Comparison of ENCODE assay signal across 9 cellular contexts in the genomic region with DNA sequence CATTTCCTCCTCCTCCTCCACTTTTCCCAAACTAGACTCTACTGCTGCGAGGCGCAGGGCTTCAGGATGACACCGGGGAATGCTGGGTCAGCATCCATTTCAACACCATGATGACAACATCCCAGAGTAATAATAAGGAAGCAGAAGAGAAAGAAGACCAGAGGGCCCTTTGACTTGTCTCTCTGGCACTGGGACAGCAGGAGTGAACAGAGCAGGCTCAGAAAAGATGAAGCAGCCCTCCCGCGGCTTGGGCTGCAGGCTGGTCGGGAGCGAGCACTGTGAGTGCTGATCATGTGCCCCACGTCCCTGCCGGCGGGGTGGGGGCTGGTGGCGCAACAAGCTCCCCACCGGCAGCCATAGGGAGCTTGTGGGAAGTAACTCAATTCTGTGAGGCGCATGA. TPM values are rescaled to one million over a fixed set of nuclear protein-coding genes. Genes with fewer than 3 reads are reported as not detected.
DNase-seq lines count a peak whose midpoint lies in the region; ATAC-seq and TF ChIP-seq lines count a peak whose summit lies in the region.
"Had no signal": no experiment of that assay in that cellular context is flagged by ENCODE, and none has a peak within 500 bp of the region (broad histone marks: within the 10 kb centered on the region; RNA-seq: fewer than 3 reads in every experiment).

No MANE protein-coding gene starts in this region.

- peaks cover 36% of the 10 kb centered on the region for H3K4me1 Mint-ChIP-seq in chondrocyte (ENCODE audit: low read depth)

- H3K9me3 ChIP-seq in Peyer's patch = no peaks in the 10 kb centered on the region
- H3K9me3 ChIP-seq in liver (ENCODE audit: control insufficient read depth in 4 of 4, low read length in 3 of 4) = no peaks in the 10 kb centered on the region

- H3K4me1 ChIP-seq in Peyer's patch (peaks cover 0 to 77% (median 25%) of the 10 kb centered on the region in 4 donors), liver (ENCODE audit: control insufficient read depth in 4 of 4, insufficient read depth in 4 of 4, low read length in 3 of 4) (peaks cover 4 to 41% (median 25%) of the 10 kb centered on the region in 4 donors)

- DNase-seq in Peyer's patch (peak in 1 of 3 donors; percentile 70), chondrocyte (ENCODE audit: low spot score) (no peak), substantia nigra (lab: John Stamatoyannopoulos, UW) (peak in 47 of 49 donors; percentile 20 to 85 (median 73)), NOMO-1 (lab: John Stamatoyannopoulos, UW; ENCODE audit: unreplicated experiment in 2 of 2) (no peak)
- no peak for DNase-seq in stimulated activated naive CD4-positive, alpha-beta T cell (lab: John Stamatoyannopoulos, UW)
- DNase-seq: SHP77; stimulated activated CD4-positive, alpha-beta T cell treated with anti-CD3 and anti-CD28 coated beads, Interleukin-2, amount 100 ng/mL, for 24 hours had no signal

- H3K27ac ChIP-seq in Peyer's patch (peak overlapping the region; percentile 48 to 70 (median 67)), liver (ENCODE audit: low read depth in 1 of 2, low read length in 2 of 2) (peak overlapping the region; percentile 28 to 43), substantia nigra (ENCODE audit: low read depth, low read length, poor library complexity, severe bottlenecking) (peak overlapping the region; percentile 88)

- H3K36me3 Mint-ChIP-seq in chondrocyte (ENCODE audit: low read depth) = peaks cover 3% of the 10 kb centered on the region

- TF ChIP-seq POLR2A in Peyer's patch (IDR thresholded peaks at IDR 0.05) = no peak

- H3K4me3 Mint-ChIP-seq in chondrocyte (ENCODE audit: unreplicated experiment) = no peak overlapping the region

- H3K4me3 ChIP-seq in Peyer's patch (no peak overlapping the region), liver (ENCODE audit: low read depth in 1 of 3, low read length in 3 of 3) (no peak overlapping the region)

- H3K27me3 ChIP-seq in Peyer's patch = no peaks in the 10 kb centered on the region
- H3K27me3 ChIP-seq in liver (ENCODE audit: control insufficient read depth in 4 of 4, insufficient read depth in 4 of 4, low read length in 3 of 4) = no peaks in the 10 kb centered on the region

- WGBS in liver = 76% methylated on average over 13 of the region's 13 CpGs

- no peak for ATAC-seq in GM18519 (IDR thresholded peaks at IDR 0.05; ENCODE audit: low FRiP score, unreplicated experiment)

- H3K27me3 Mint-ChIP-seq in chondrocyte (ENCODE audit: low read depth) = no peaks in the 10 kb centered on the region

- TF ChIP-seq RAD21 in liver (IDR thresholded peaks at IDR 0.05) = no peak

- no peak for TF ChIP-seq CTCF in Peyer's patch (IDR thresholded peaks at IDR 0.05)
- no peak for TF ChIP-seq CTCF in chondrocyte (IDR thresholded peaks at IDR 0.05)
- no peak for TF ChIP-seq CTCF in liver (IDR thresholded peaks at IDR 0.05; ENCODE audit: low read depth, low read length, missing input control)

- no peaks in the 10 kb centered on the region for H3K9me3 Mint-ChIP-seq in chondrocyte (ENCODE audit: low read depth)

- H3K9ac ChIP-seq in liver (ENCODE audit: low read depth in 1 of 2, low read length in 2 of 2) = no peak overlapping the region

- H3K27ac Mint-ChIP-seq in chondrocyte (ENCODE audit: unreplicated experiment) = peak overlapping the region; percentile 74

- peaks cover 0 to 11% (median 0%) of the 10 kb centered on the region in 3 donors for H3K36me3 ChIP-seq in Peyer's patch
- H3K36me3 ChIP-seq in liver (ENCODE audit: control insufficient read depth in 4 of 4, insufficient read depth in 3 of 4, low read depth in 1 of 4, low read length in 3 of 4) = peaks cover 0 to 4% (median 0%) of the 10 kb centered on the region in 4 donors

TF ChIP-seq in liver, 16 proteins besides CTCF, POLR2A, EP300 and RAD21:
- TF ChIP-seq, protein P1, sequence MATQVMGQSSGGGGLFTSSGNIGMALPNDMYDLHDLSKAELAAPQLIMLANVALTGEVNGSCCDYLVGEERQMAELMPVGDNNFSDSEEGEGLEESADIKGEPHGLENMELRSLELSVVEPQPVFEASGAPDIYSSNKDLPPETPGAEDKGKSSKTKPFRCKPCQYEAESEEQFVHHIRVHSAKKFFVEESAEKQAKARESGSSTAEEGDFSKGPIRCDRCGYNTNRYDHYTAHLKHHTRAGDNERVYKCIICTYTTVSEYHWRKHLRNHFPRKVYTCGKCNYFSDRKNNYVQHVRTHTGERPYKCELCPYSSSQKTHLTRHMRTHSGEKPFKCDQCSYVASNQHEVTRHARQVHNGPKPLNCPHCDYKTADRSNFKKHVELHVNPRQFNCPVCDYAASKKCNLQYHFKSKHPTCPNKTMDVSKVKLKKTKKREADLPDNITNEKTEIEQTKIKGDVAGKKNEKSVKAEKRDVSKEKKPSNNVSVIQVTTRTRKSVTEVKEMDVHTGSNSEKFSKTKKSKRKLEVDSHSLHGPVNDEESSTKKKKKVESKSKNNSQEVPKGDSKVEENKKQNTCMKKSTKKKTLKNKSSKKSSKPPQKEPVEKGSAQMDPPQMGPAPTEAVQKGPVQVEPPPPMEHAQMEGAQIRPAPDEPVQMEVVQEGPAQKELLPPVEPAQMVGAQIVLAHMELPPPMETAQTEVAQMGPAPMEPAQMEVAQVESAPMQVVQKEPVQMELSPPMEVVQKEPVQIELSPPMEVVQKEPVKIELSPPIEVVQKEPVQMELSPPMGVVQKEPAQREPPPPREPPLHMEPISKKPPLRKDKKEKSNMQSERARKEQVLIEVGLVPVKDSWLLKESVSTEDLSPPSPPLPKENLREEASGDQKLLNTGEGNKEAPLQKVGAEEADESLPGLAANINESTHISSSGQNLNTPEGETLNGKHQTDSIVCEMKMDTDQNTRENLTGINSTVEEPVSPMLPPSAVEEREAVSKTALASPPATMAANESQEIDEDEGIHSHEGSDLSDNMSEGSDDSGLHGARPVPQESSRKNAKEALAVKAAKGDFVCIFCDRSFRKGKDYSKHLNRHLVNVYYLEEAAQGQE (IDR thresholded peaks at IDR 0.05) = peak; percentile 18
- TF ChIP-seq ZBTB33 (IDR thresholded peaks at IDR 0.05) (no peak), NR2F2 (IDR thresholded peaks at IDR 0.05) (peak; percentile 28), RXRA (IDR thresholded peaks at IDR 0.05) (no peak)

RNA-seq across cellular contexts. Expression of gene RANBP3, which starts 30.5 kb away (rescaled TPM):
- 100 to 1,000 TPM in 2 of 4 donors, 10 to 100 TPM in 2; 59.7 to 104 (median 91.1) TPM for total RNA-seq in Peyer's patch
- 53.5 to 65.5 TPM (median 57.7 TPM) in 3 replicates for total RNA-seq in chondrocyte
- total RNA-seq in liver = 10 to 100 TPM; 20.2 to 23.3 TPM
- 10 to 100 TPM in 1 of 2 donors, 1 to 10 TPM in 1; 10.0 to 21.2 TPM for polyA plus RNA-seq in liver

RNA-seq across cellular contexts. Expression of gene CAPS, which starts 33.4 kb away (rescaled TPM):
- total RNA-seq in Peyer's patch (10 to 100 TPM in 3 of 4 donors, 1 to 10 TPM in 1; 9.5 to 44.6 (median 24.4) TPM), chondrocyte (7.2 to 11.9 TPM (median 10.5 TPM) in 3 replicates), liver (1 to 10 TPM; 2.1 to 4.2 TPM)
- 10 to 100 TPM in 1 of 2 donors, 1 to 10 TPM in 1; 2.8 to 11.4 TPM for polyA plus RNA-seq in liver

RNA-seq across cellular contexts. Expression of gene VMAC, which starts 42.8 kb away (rescaled TPM):
- total RNA-seq in Peyer's patch = 10 to 100 TPM in 3 of 4 donors, 1 to 10 TPM in 1; 9.6 to 24.8 (median 18.4) TPM
- total RNA-seq in chondrocyte = 5.6 to 6.5 TPM (median 6.1 TPM) in 3 replicates
- total RNA-seq in liver = 1 to 10 TPM; 3.6 to 7.7 TPM
- polyA plus RNA-seq in liver = 1 to 10 TPM; 1.2 to 1.6 TPM

RNA-seq across cellular contexts. Expression of gene NDUFA11, which starts 43.8 kb away (rescaled TPM):
- total RNA-seq in Peyer's patch (100 to 1,000 TPM; 101 to 194 (median 169) TPM), chondrocyte (202 to 224 TPM (median 204 TPM) in 3 replicates), liver (100 to 1,000 TPM; 127 to 134 TPM)
- polyA plus RNA-seq in liver = 100 to 1,000 TPM; 319 to 394 TPM

Comparison
In these comparisons a context has a peak if more than half of its experiments do, and no peak if none do; other contexts are left out.
1. DNase-seq: peak in substantia nigra (47 of 49); none in chondrocyte (single experiment), stimulated activated naive CD4-positive, alpha-beta T cell (0 of 6) and NOMO-1 (0 of 2).
2. H3K27ac ChIP-seq: peak in every context shown above with its lines; median percentile 88 in substantia nigra; 67 in Peyer's patch; 36 in liver.